1 cellular context compared by ENCODE assay signal in the genomic region with DNA sequence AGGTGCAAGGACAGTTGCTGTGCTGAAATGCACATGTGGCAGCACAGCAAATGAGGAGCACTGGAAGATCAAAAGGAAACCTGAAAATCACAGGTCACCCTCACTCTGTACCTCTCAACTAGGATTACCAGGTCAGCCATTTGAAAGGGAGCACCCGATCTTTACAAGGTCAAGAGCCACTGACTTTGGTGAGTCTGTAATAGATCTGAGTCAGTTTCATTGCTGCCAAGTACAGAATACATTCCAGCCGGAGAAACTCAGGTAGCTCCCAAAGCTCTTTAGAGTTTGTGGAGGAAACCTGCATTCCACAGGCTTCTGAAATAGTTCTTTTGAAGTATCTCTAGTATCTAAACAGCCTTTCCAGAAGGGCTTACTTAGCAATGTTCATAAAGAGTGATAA.
TF ChIP-seq lines count a peak whose summit lies in the region.

No MANE protein-coding gene starts in this region.

TF ChIP-seq in WTC11, 78 proteins besides CTCF, POLR2A, EP300 and RAD21 (continued from another document):
- TF ChIP-seq, protein P1, sequence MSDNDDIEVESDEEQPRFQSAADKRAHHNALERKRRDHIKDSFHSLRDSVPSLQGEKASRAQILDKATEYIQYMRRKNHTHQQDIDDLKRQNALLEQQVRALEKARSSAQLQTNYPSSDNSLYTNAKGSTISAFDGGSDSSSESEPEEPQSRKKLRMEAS (CRISPR knock-in tag; IDR thresholded peaks at IDR 0.05) = no peak
- TF ChIP-seq, protein P2, sequence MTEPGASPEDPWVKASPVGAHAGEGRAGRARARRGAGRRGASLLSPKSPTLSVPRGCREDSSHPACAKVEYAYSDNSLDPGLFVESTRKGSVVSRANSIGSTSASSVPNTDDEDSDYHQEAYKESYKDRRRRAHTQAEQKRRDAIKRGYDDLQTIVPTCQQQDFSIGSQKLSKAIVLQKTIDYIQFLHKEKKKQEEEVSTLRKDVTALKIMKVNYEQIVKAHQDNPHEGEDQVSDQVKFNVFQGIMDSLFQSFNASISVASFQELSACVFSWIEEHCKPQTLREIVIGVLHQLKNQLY (CRISPR knock-in tag; IDR thresholded peaks at IDR 0.05) = no peak
- TF ChIP-seq, protein P3, sequence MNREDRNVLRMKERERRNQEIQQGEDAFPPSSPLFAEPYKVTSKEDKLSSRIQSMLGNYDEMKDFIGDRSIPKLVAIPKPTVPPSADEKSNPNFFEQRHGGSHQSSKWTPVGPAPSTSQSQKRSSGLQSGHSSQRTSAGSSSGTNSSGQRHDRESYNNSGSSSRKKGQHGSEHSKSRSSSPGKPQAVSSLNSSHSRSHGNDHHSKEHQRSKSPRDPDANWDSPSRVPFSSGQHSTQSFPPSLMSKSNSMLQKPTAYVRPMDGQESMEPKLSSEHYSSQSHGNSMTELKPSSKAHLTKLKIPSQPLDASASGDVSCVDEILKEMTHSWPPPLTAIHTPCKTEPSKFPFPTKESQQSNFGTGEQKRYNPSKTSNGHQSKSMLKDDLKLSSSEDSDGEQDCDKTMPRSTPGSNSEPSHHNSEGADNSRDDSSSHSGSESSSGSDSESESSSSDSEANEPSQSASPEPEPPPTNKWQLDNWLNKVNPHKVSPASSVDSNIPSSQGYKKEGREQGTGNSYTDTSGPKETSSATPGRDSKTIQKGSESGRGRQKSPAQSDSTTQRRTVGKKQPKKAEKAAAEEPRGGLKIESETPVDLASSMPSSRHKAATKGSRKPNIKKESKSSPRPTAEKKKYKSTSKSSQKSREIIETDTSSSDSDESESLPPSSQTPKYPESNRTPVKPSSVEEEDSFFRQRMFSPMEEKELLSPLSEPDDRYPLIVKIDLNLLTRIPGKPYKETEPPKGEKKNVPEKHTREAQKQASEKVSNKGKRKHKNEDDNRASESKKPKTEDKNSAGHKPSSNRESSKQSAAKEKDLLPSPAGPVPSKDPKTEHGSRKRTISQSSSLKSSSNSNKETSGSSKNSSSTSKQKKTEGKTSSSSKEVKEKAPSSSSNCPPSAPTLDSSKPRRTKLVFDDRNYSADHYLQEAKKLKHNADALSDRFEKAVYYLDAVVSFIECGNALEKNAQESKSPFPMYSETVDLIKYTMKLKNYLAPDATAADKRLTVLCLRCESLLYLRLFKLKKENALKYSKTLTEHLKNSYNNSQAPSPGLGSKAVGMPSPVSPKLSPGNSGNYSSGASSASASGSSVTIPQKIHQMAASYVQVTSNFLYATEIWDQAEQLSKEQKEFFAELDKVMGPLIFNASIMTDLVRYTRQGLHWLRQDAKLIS (CRISPR knock-in tag; IDR thresholded peaks at IDR 0.05; ENCODE audit: borderline replicate concordance) = no peak
- TF ChIP-seq, protein P4, sequence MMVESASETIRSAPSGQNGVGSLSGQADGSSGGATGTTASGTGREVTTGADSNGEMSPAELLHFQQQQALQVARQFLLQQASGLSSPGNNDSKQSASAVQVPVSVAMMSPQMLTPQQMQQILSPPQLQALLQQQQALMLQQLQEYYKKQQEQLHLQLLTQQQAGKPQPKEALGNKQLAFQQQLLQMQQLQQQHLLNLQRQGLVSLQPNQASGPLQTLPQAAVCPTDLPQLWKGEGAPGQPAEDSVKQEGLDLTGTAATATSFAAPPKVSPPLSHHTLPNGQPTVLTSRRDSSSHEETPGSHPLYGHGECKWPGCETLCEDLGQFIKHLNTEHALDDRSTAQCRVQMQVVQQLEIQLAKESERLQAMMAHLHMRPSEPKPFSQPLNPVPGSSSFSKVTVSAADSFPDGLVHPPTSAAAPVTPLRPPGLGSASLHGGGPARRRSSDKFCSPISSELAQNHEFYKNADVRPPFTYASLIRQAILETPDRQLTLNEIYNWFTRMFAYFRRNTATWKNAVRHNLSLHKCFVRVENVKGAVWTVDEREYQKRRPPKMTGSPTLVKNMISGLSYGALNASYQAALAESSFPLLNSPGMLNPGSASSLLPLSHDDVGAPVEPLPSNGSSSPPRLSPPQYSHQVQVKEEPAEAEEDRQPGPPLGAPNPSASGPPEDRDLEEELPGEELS (CRISPR knock-in tag; IDR thresholded peaks at IDR 0.05) = no peak
- TF ChIP-seq, protein P5, sequence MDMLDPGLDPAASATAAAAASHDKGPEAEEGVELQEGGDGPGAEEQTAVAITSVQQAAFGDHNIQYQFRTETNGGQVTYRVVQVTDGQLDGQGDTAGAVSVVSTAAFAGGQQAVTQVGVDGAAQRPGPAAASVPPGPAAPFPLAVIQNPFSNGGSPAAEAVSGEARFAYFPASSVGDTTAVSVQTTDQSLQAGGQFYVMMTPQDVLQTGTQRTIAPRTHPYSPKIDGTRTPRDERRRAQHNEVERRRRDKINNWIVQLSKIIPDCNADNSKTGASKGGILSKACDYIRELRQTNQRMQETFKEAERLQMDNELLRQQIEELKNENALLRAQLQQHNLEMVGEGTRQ (CRISPR knock-in tag; IDR thresholded peaks at IDR 0.05) = no peak
- TF ChIP-seq OVOL2 (CRISPR knock-in tag; IDR thresholded peaks at IDR 0.05; ENCODE audit: borderline replicate concordance) (no peak), SOX15 (CRISPR knock-in tag; IDR thresholded peaks at IDR 0.05) (no peak), GRHL2 (CRISPR knock-in tag; IDR thresholded peaks at IDR 0.05; ENCODE audit: insufficient replicate concordance, severe bottlenecking) (no peak), NFYB (CRISPR knock-in tag; conservative IDR thresholded peaks at IDR 0.05; ENCODE audit: low read depth) (no peak), CBFB (CRISPR knock-in tag; IDR thresholded peaks at IDR 0.05; ENCODE audit: low read depth) (no peak), EMX1 (CRISPR knock-in tag; IDR thresholded peaks at IDR 0.05) (no peak), NR1H2 (CRISPR knock-in tag; IDR thresholded peaks at IDR 0.05) (no peak)
- TF ChIP-seq, protein P6, sequence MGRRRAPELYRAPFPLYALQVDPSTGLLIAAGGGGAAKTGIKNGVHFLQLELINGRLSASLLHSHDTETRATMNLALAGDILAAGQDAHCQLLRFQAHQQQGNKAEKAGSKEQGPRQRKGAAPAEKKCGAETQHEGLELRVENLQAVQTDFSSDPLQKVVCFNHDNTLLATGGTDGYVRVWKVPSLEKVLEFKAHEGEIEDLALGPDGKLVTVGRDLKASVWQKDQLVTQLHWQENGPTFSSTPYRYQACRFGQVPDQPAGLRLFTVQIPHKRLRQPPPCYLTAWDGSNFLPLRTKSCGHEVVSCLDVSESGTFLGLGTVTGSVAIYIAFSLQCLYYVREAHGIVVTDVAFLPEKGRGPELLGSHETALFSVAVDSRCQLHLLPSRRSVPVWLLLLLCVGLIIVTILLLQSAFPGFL (CRISPR knock-in tag; IDR thresholded peaks at IDR 0.05; ENCODE audit: borderline replicate concordance) = no peak
- TF ChIP-seq, protein P7, sequence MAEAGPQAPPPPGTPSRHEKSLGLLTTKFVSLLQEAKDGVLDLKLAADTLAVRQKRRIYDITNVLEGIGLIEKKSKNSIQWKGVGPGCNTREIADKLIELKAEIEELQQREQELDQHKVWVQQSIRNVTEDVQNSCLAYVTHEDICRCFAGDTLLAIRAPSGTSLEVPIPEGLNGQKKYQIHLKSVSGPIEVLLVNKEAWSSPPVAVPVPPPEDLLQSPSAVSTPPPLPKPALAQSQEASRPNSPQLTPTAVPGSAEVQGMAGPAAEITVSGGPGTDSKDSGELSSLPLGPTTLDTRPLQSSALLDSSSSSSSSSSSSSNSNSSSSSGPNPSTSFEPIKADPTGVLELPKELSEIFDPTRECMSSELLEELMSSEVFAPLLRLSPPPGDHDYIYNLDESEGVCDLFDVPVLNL (CRISPR knock-in tag; IDR thresholded peaks at IDR 0.05; ENCODE audit: borderline replicate concordance, low read depth) = no peak
- TF ChIP-seq, protein P8, sequence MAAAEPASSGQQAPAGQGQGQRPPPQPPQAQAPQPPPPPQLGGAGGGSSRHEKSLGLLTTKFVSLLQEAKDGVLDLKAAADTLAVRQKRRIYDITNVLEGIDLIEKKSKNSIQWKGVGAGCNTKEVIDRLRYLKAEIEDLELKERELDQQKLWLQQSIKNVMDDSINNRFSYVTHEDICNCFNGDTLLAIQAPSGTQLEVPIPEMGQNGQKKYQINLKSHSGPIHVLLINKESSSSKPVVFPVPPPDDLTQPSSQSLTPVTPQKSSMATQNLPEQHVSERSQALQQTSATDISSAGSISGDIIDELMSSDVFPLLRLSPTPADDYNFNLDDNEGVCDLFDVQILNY (CRISPR knock-in tag; IDR thresholded peaks at IDR 0.05) = no peak
